ENCODE assay signal across 13 cellular contexts in the genomic region with DNA sequence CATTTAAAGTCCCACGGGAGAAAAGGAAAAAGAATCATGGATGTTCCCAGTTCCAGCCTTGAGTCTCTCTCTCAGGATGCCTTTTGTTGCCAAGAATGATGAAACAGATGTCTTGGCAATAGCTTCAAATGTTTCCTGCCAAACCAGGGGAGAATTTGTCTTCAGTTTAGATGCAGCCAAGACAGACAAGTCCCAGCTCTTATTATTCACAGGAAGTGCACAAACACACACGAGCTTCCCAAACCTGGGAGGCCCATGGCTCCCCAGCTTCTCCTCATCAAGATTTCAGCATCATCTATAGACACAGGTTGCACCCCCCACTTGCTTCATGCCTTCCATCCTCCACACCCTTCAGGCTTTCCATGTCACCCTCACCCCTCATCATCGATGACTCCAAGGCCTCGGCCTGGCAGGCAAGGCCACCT. TPM values are rescaled to one million over a fixed set of nuclear protein-coding genes. Genes with fewer than 3 reads are reported as not detected.
A peak's percentile ranks its signal among the peaks of the same experiment; 100 is the strongest.
DNase-seq lines count a peak whose midpoint lies in the region; ATAC-seq and TF ChIP-seq lines count a peak whose summit lies in the region.
"Had no signal": no experiment of that assay in that cellular context is flagged by ENCODE, and none has a peak within 500 bp of the region (broad histone marks: within the 10 kb centered on the region; RNA-seq: fewer than 3 reads in every experiment).

No MANE protein-coding gene starts in this region.

- H3K79me1 ChIP-seq in IMR-90 (ENCODE audit: low read depth in 1 of 2, low read length in 2 of 2): no peaks in the 10 kb centered on the region

- no peaks in the 10 kb centered on the region for H3K27me3 Mint-ChIP-seq in chondrocyte (ENCODE audit: low read depth)
- H3K27me3 Mint-ChIP-seq: activated naive CD8-positive, alpha-beta T cell treated with anti-CD3 and anti-CD28 coated beads for 36 hours had no signal

- peak overlapping the region; percentile 62 for H2AK9ac ChIP-seq in IMR-90 (replicated peaks; ENCODE audit: low read depth, low read length, poor library complexity)

- POLR2A ChIA-PET in IMR-90 (lab: Charles Lee; ENCODE audit: unreplicated experiment): no interaction called here

- H3K14ac ChIP-seq in IMR-90 (replicated peaks; ENCODE audit: low read depth, low read length): peak overlapping the region; percentile 77; the same call in 1 of the 2 replicates

- H4K5ac ChIP-seq in IMR-90 (ENCODE audit: low read depth, low read length): no peak overlapping the region

- peak overlapping the region; percentile 64; the same call in 1 of the 2 replicates for H2AK5ac ChIP-seq in IMR-90 (ENCODE audit: low read depth, low read length)

- H3K23ac ChIP-seq in IMR-90 (ENCODE audit: low read depth, low read length): no peak overlapping the region

- 0% methylated on average over 1 of the region's 4 CpGs; no CpG with 5 or more reads in 1 of the 2 experiments for WGBS in IMR-90 (ENCODE audit: extremely low coverage in 2 of 2, insufficient read length in 1 of 2), 2 experiments

- peaks cover 6% of the 10 kb centered on the region for H3K9me1 ChIP-seq in IMR-90 (ENCODE audit: insufficient read depth, low read length)

- H3K9me3 ChIP-seq in IMR-90 (ENCODE audit: control insufficient read depth, insufficient read depth, low read length): no peaks in the 10 kb centered on the region

- no peak overlapping the region for H3K4me3 Mint-ChIP-seq in chondrocyte (ENCODE audit: unreplicated experiment)
- H3K4me3 Mint-ChIP-seq: activated naive CD8-positive, alpha-beta T cell treated with anti-CD3 and anti-CD28 coated beads for 36 hours had no signal

- no peak overlapping the region for H3K9ac ChIP-seq in IMR-90 (ENCODE audit: low read depth, low read length)

- TF ChIP-seq RAD21 in IMR-90 (IDR thresholded peaks at IDR 0.05; ENCODE audit: low read length): no peak

- peak overlapping the region; percentile 62 for H2BK20ac ChIP-seq in IMR-90 (ENCODE audit: low read depth, low read length)

- peak overlapping the region; percentile 6; the same call in 1 of the 2 replicates for H3K18ac ChIP-seq in IMR-90 (ENCODE audit: low read depth, low read length)

- H3K56ac ChIP-seq in IMR-90 (ENCODE audit: extremely low read depth, insufficient read depth, low read length): no peak overlapping the region

- CTCF ChIA-PET in IMR-90 (lab: Yijun Ruan, JAX): interaction anchor here (5.1 kb wide), 1 partner anchor 13 kb away, joined by 16 read pairs; no protein-coding TSS in a partner anchor

- TF ChIP-seq POLR2A in IMR-90 (IDR thresholded peaks at IDR 0.05; ENCODE audit: low read depth, low read length): no peak

- in situ Hi-C loops in IMR-90 (cut with MboI; ENCODE audit: low sequenced_read_pairs): no loop called here

- peak overlapping the region; percentile 70 for H3K27ac Mint-ChIP-seq in chondrocyte (ENCODE audit: unreplicated experiment)
- H3K27ac Mint-ChIP-seq: activated naive CD8-positive, alpha-beta T cell treated with anti-CD3 and anti-CD28 coated beads for 36 hours had no signal

- H2BK15ac ChIP-seq in IMR-90 (ENCODE audit: low read depth, low read length): peak overlapping the region; percentile 63; the same call in 1 of the 3 replicates

- intact Hi-C loops in IMR-90 (cut with micrococcal nuclease): no loop called here

- ATAC-seq in IMR-90 (ENCODE audit: low read depth): peak; percentile 55
- peak; percentile 19 for ATAC-seq in left lobe of liver
- ATAC-seq in HG03520 (IDR thresholded peaks at IDR 0.05; ENCODE audit: unreplicated experiment): no peak

- peaks cover 9% of the 10 kb centered on the region for H3K9me3 Mint-ChIP-seq in chondrocyte (ENCODE audit: low read depth)

- peak overlapping the region; percentile 15; the same call in 1 of the 2 replicates for H3K27ac ChIP-seq in IMR-90 (ENCODE audit: insufficient read depth, low read length)
- peak overlapping the region in 12 of 21 experiments; percentile 3 to 72 (median 50) for H3K27ac ChIP-seq in skin epidermis

- H4K20me1 ChIP-seq in IMR-90 (ENCODE audit: insufficient read depth, low read length): no peaks in the 10 kb centered on the region

- no TSS peak for BruUV-seq in IMR-90 (replicated peaks; lab: Mats Ljungman, UMichigan)

- peaks cover 5% of the 10 kb centered on the region for H3K4me1 ChIP-seq in IMR-90 (ENCODE audit: control insufficient read depth, insufficient read depth, low read length)

- H3K27me3 ChIP-seq in IMR-90 (ENCODE audit: control insufficient read depth, insufficient read depth, low read length): no peaks in the 10 kb centered on the region

- H3K4me2 ChIP-seq in IMR-90 (ENCODE audit: low read depth, low read length): peak overlapping the region; percentile 11; the same call in 1 of the 2 replicates
- H3K4me2 ChIP-seq: smooth muscle cell had no signal

- TF ChIP-seq CTCF in IMR-90 (conservative IDR thresholded peaks at IDR 0.05; ENCODE audit: low read depth, low read length) (no peak), chondrocyte (IDR thresholded peaks at IDR 0.05) (no peak)

- H3K4me1 Mint-ChIP-seq in chondrocyte (ENCODE audit: low read depth): peaks cover 25% of the 10 kb centered on the region
- H3K4me1 Mint-ChIP-seq: activated naive CD8-positive, alpha-beta T cell treated with anti-CD3 and anti-CD28 coated beads for 36 hours had no signal

- dilution Hi-C loops in IMR-90 (cut with HindIII; ENCODE audit: low sequenced_read_pairs, unreplicated experiment): no loop called here

- peak overlapping the region; percentile 55; the same call in 1 of the 2 replicates for H2BK120ac ChIP-seq in IMR-90 (ENCODE audit: low read depth, low read length)

- no peak overlapping the region for H2BK5ac ChIP-seq in IMR-90 (ENCODE audit: low read depth, low read length, poor library complexity, severe bottlenecking)

- H3K36me3 Mint-ChIP-seq in chondrocyte (ENCODE audit: low read depth): peaks cover 6% of the 10 kb centered on the region

- H4K91ac ChIP-seq in IMR-90 (ENCODE audit: insufficient read depth, low read depth, low read length): peak overlapping the region; percentile 48

- no peak overlapping the region for H3K4me3 ChIP-seq in IMR-90 (ENCODE audit: insufficient read depth, low read depth, low read length)
- no peak overlapping the region for H3K4me3 ChIP-seq in skin epidermis
- H3K4me3 ChIP-seq: smooth muscle cell had no signal

- no peaks in the 10 kb centered on the region for H3K36me3 ChIP-seq in IMR-90 (ENCODE audit: control insufficient read depth, insufficient read depth, low read length)

- peak; percentile 91 for DNase-seq in IMR-90
- DNase-seq in chondrocyte (ENCODE audit: low spot score): peak; percentile 22
- DNase-seq in left lobe of liver (ENCODE audit: low spot score): peak; percentile 32
- DNase-seq in OCI-M2 (lab: John Stamatoyannopoulos, UW; ENCODE audit: unreplicated experiment): no peak
- no peak for DNase-seq in 8988T
- DNase-seq in hepatic stellate cell (ENCODE audit: low spot score): no peak
- DNase-seq: activated CD4-positive, CD25-positive, alpha-beta regulatory T cell; activated naive CD8-positive, alpha-beta T cell treated with anti-CD3 and anti-CD28 coated beads for 36 hours; DMS79; KBM-7 had no signal

- peak overlapping the region; percentile 64 for H2AFZ ChIP-seq in IMR-90 (replicated peaks; ENCODE audit: low read length, poor library complexity)

- peak overlapping the region; percentile 65 for H3K4ac ChIP-seq in IMR-90 (ENCODE audit: low read depth, low read length)

- peak overlapping the region in 1 of 2 experiments; percentile 70; a peak in 3 of 4 replicates for H4K8ac ChIP-seq in IMR-90 (ENCODE audit: low read depth in 2 of 2, low read length in 2 of 2)

TF ChIP-seq in IMR-90, 13 proteins besides CTCF, POLR2A, EP300 and RAD21:
- no peak for TF ChIP-seq RFX5 (IDR thresholded peaks at IDR 0.05; ENCODE audit: low read depth, low read length)
- peak; percentile 58; the same call in 1 of the 2 replicates for TF ChIP-seq CEBPB (IDR thresholded peaks at IDR 0.05; ENCODE audit: low read depth, low read length)

RNA-seq across cellular contexts. Expression of a gene that starts 45.9 kb away (rescaled TPM):
- total RNA-seq in IMR-90 (2012; rRNA removed): 9.0 and 10.3 TPM in 2 replicates
- 13.6 and 14.8 TPM in 2 replicates for polyA plus RNA-seq in IMR-90 (2012; rRNA removed)
- 12.6 and 13.7 TPM in 2 replicates for polyA plus RNA-seq in IMR-90 (2012; cell fraction: cytosol; rRNA removed)
- polyA plus RNA-seq in IMR-90 (2012; cell fraction: nucleus; rRNA removed; ENCODE audit: low replicate concordance): 34.4 and 38.9 TPM in 2 replicates
- 24.6 to 33.8 TPM (median 33.2 TPM) in 3 replicates for total RNA-seq in chondrocyte
- total RNA-seq in left lobe of liver: 20.1 TPM

Comparison
In these comparisons a context has a peak if more than half of its experiments do, and no peak if none do; other contexts are left out.
1. DNase-seq: peak in IMR-90 (single experiment), chondrocyte (single experiment) and left lobe of liver (single experiment); none in OCI-M2 (single experiment), 8988T (single experiment) and hepatic stellate cell (single experiment).